Comparison of ENCODE assay signal across 16 cellular contexts in genomic region chr2:148540022-148540421, GRCh38.
DNase-seq lines count a peak whose midpoint lies in the region; ATAC-seq and TF ChIP-seq lines count a peak whose summit lies in the region.
"Had no signal": no experiment of that assay in that cellular context is flagged by ENCODE, and none has a peak within 500 bp of the region (broad histone marks: within the 10 kb centered on the region; RNA-seq: fewer than 3 reads in every experiment).

No MANE protein-coding gene starts in this region.

- H3K4me1 ChIP-seq in mucosa of descending colon (ENCODE audit: low read depth): no peaks in the 10 kb centered on the region
- H3K4me1 ChIP-seq: A549, SJSA1 had no signal

- no peak for TF ChIP-seq CTCF in mucosa of descending colon (IDR thresholded peaks at IDR 0.05)

- intact Hi-C loops in activated CD4-positive, alpha-beta T cell treated with anti-CD3 and anti-CD28 coated beads, Interleukin-2, amount 10 ng/mL, durations not matched to agents 24 days and 14 days (cut with micrococcal nuclease): loop anchor here (1.0 kb wide), 1 partner anchor 16 kb away; no protein-coding TSS in a partner anchor
- intact Hi-C loops in mucosa of descending colon (cut with DNase I, micrococcal nuclease): no loop called here

- peak; percentile 83 for DNase-seq in activated CD4-positive, alpha-beta T cell treated with anti-CD3 and anti-CD28 coated beads, Interleukin-2, amount 10 ng/mL, durations not matched to agents 24 days and 14 days
- DNase-seq in activated CD4-positive, alpha-beta T cell treated with anti-CD3 and anti-CD28 coated beads, Interleukin-2, amount 50 U/mL, for 48 hours: no peak
- DNase-seq in mucosa of descending colon (no peak), cerebellar nuclear complex (lab: John Stamatoyannopoulos, UW) (no peak), SK-N-DZ (ENCODE audit: low spot score) (no peak), D341Med (ENCODE audit: low spot score) (no peak)
- DNase-seq: DMS53, esophagus squamous epithelium, HCEC 1CT, NCI-H1105, NCI-H748 treated with DMSO at 0.1 percent for 48 hours had no signal

- H3K4me3 Mint-ChIP-seq in activated CD4-positive, alpha-beta T cell treated with anti-CD3 and anti-CD28 coated beads, Interleukin-2, amount 10 ng/mL, durations not matched to agents 24 days and 14 days: peak overlapping the region; percentile 55
- peak overlapping the region; percentile 49 for H3K4me3 Mint-ChIP-seq in T-helper 1 cell treated with Interleukin-12 subunit alpha and Interleukin-12 subunit beta and Interleukin-4 antibody, amounts not matched to agents 30 μg/mL and 1 μg/mL, for 36 hours
- H3K4me3 Mint-ChIP-seq: brain had no signal

- H3K4me3 ChIP-seq in mucosa of descending colon: no peak overlapping the region
- H3K4me3 ChIP-seq: A549, esophagus squamous epithelium, SJSA1 had no signal

- peak overlapping the region; percentile 82 for H3K27ac Mint-ChIP-seq in activated CD4-positive, alpha-beta T cell treated with anti-CD3 and anti-CD28 coated beads, Interleukin-2, amount 10 ng/mL, durations not matched to agents 24 days and 14 days
- peak overlapping the region; percentile 85 for H3K27ac Mint-ChIP-seq in T-helper 1 cell treated with Interleukin-12 subunit alpha and Interleukin-12 subunit beta and Interleukin-4 antibody, amounts not matched to agents 30 μg/mL and 1 μg/mL, for 36 hours
- H3K27ac Mint-ChIP-seq: brain had no signal

- H3K36me3 ChIP-seq in mucosa of descending colon (ENCODE audit: low read depth): no peaks in the 10 kb centered on the region
- H3K36me3 ChIP-seq: esophagus squamous epithelium, SJSA1 had no signal

- H3K4me1 Mint-ChIP-seq in activated CD4-positive, alpha-beta T cell treated with anti-CD3 and anti-CD28 coated beads, Interleukin-2, amount 10 ng/mL, durations not matched to agents 24 days and 14 days: peaks cover 52% of the 10 kb centered on the region
- peaks cover 54% of the 10 kb centered on the region for H3K4me1 Mint-ChIP-seq in T-helper 1 cell treated with Interleukin-12 subunit alpha and Interleukin-12 subunit beta and Interleukin-4 antibody, amounts not matched to agents 30 μg/mL and 1 μg/mL, for 36 hours (ENCODE audit: low read depth)

- ATAC-seq in GM21723 (IDR thresholded peaks at IDR 0.05; ENCODE audit: unreplicated experiment): peak; percentile 63
- peak; percentile 46 for ATAC-seq in mucosa of descending colon
- ATAC-seq: A549 had no signal

- no peaks in the 10 kb centered on the region for H3K27me3 Mint-ChIP-seq in activated CD4-positive, alpha-beta T cell treated with anti-CD3 and anti-CD28 coated beads, Interleukin-2, amount 10 ng/mL, durations not matched to agents 24 days and 14 days
- no peaks in the 10 kb centered on the region for H3K27me3 Mint-ChIP-seq in T-helper 1 cell treated with Interleukin-12 subunit alpha and Interleukin-12 subunit beta and Interleukin-4 antibody, amounts not matched to agents 30 μg/mL and 1 μg/mL, for 36 hours (ENCODE audit: low read depth)

- peaks cover 11% of the 10 kb centered on the region for H3K9me3 Mint-ChIP-seq in activated CD4-positive, alpha-beta T cell treated with anti-CD3 and anti-CD28 coated beads, Interleukin-2, amount 10 ng/mL, durations not matched to agents 24 days and 14 days
- H3K9me3 Mint-ChIP-seq in T-helper 1 cell treated with Interleukin-12 subunit alpha and Interleukin-12 subunit beta and Interleukin-4 antibody, amounts not matched to agents 30 μg/mL and 1 μg/mL, for 36 hours: peaks cover 18% of the 10 kb centered on the region

- H3K9me3 ChIP-seq in mucosa of descending colon: no peaks in the 10 kb centered on the region
- H3K9me3 ChIP-seq: A549, esophagus squamous epithelium, SJSA1 had no signal

- H3K36me3 Mint-ChIP-seq in activated CD4-positive, alpha-beta T cell treated with anti-CD3 and anti-CD28 coated beads, Interleukin-2, amount 10 ng/mL, durations not matched to agents 24 days and 14 days (ENCODE audit: low read depth): peaks cover 4% of the 10 kb centered on the region
- peaks cover 10% of the 10 kb centered on the region for H3K36me3 Mint-ChIP-seq in T-helper 1 cell treated with Interleukin-12 subunit alpha and Interleukin-12 subunit beta and Interleukin-4 antibody, amounts not matched to agents 30 μg/mL and 1 μg/mL, for 36 hours (ENCODE audit: low read depth)
- H3K36me3 Mint-ChIP-seq: brain had no signal
